Comparison of ENCODE assay signal across 22 cellular contexts in genomic region chr3:54033761-54034160, GRCh38.
"Had no signal": no experiment of that assay in that cellular context is flagged by ENCODE, and none has a peak within 500 bp of the region (broad histone marks: within the 10 kb centered on the region; RNA-seq: fewer than 3 reads in every experiment).

No MANE protein-coding gene starts in this region.

- H3K27me3 ChIP-seq: breast epithelium, colonic mucosa, esophagus muscularis mucosa, gastrocnemius medialis, neural progenitor cell, thyroid gland had no signal

- DNase-seq: activated B cell treated with CpG ODN at 0.5 μM for 24 hours; activated CD4-positive, alpha-beta T cell treated with anti-CD3 and anti-CD28 coated beads for 36 hours; activated CD4-positive, alpha-beta T cell treated with anti-CD3 and anti-CD28 coated beads, Interleukin-2, amount 50 U/mL, for 4 hours; activated CD8-positive, alpha-beta memory T cell treated with anti-CD3 and anti-CD28 coated beads for 24 hours; activated CD8-positive, alpha-beta memory T cell treated with anti-CD3 and anti-CD28 coated beads, Interleukin-2, amount 50 U/mL, for 4 hours; activated naive CD4-positive, alpha-beta T cell treated with Interleukin-2 at 50 U/mL for 16 hours; activated naive CD8-positive, alpha-beta T cell treated with anti-CD3 and anti-CD28 coated beads for 36 hours; activated T-cell treated with anti-CD3 and anti-CD28 coated beads, Interleukin-2, amount 50 U/mL, for 24 hours; colonic mucosa; gastrocnemius medialis; hippocampal formation; mesendoderm; naive B cell; stimulated activated CD4-positive, alpha-beta T cell treated with anti-CD3 and anti-CD28 coated beads, Interleukin-4, amount 100 ng/mL, for 24 hours; stimulated activated naive CD4-positive, alpha-beta T cell treated with Interleukin-2 at 50 U/mL for 16 hours; T-helper 9 cell; thyroid gland had no signal

- H3K4me1 ChIP-seq: breast epithelium, colonic mucosa, esophagus muscularis mucosa, gastrocnemius medialis, neural progenitor cell, prostate gland, thyroid gland had no signal

- H3K27ac Mint-ChIP-seq: activated B cell treated with CpG ODN at 0.5 μM for 24 hours; activated CD4-positive, alpha-beta T cell treated with anti-CD3 and anti-CD28 coated beads for 36 hours; activated naive CD8-positive, alpha-beta T cell treated with anti-CD3 and anti-CD28 coated beads for 36 hours; activated T-cell treated with anti-CD3 and anti-CD28 coated beads, Interleukin-2, amount 50 U/mL, for 24 hours; activated T-helper 2 cell treated with anti-CD3 and anti-CD28 coated beads, Interferon-gamma antibody, Interleukin-2, Interleukin-4, amounts not matched to agents 10 μg/mL and 5 μg/mL and 100 μg/mL, durations not matched to agents 14 hours and 24 hours and 36 hours; naive B cell; neural progenitor cell had no signal

- H3K4me3 Mint-ChIP-seq: activated B cell treated with CpG ODN at 0.5 μM for 24 hours; activated CD4-positive, alpha-beta T cell treated with anti-CD3 and anti-CD28 coated beads for 36 hours; activated naive CD8-positive, alpha-beta T cell treated with anti-CD3 and anti-CD28 coated beads for 36 hours; activated T-cell treated with anti-CD3 and anti-CD28 coated beads, Interleukin-2, amount 50 U/mL, for 24 hours; naive B cell; neural progenitor cell had no signal

- H3K9me3 ChIP-seq: breast epithelium, colonic mucosa, esophagus muscularis mucosa, gastrocnemius medialis, prostate gland, thyroid gland had no signal

- H3K4me1 Mint-ChIP-seq: activated B cell treated with CpG ODN at 0.5 μM for 24 hours; activated CD4-positive, alpha-beta T cell treated with anti-CD3 and anti-CD28 coated beads for 36 hours; activated naive CD8-positive, alpha-beta T cell treated with anti-CD3 and anti-CD28 coated beads for 36 hours; naive B cell had no signal

- H3K4me3 ChIP-seq: breast epithelium, colonic mucosa, esophagus muscularis mucosa, gastrocnemius medialis, neural progenitor cell, prostate gland, thyroid gland had no signal

- H3K9me3 Mint-ChIP-seq: activated B cell treated with CpG ODN at 0.5 μM for 24 hours; activated naive CD8-positive, alpha-beta T cell treated with anti-CD3 and anti-CD28 coated beads for 36 hours; activated T-cell treated with anti-CD3 and anti-CD28 coated beads, Interleukin-2, amount 50 U/mL, for 24 hours; activated T-helper 2 cell treated with anti-CD3 and anti-CD28 coated beads, Interferon-gamma antibody, Interleukin-2, Interleukin-4, amounts not matched to agents 10 μg/mL and 5 μg/mL and 100 μg/mL, durations not matched to agents 14 hours and 24 hours and 36 hours had no signal

- H3K36me3 Mint-ChIP-seq: activated naive CD8-positive, alpha-beta T cell treated with anti-CD3 and anti-CD28 coated beads for 36 hours; naive B cell; neural progenitor cell had no signal

- ATAC-seq: activated CD4-positive, alpha-beta T cell treated with anti-CD3 and anti-CD28 coated beads for 36 hours; gastrocnemius medialis had no signal

- H3K27ac ChIP-seq: breast epithelium, colonic mucosa, esophagus muscularis mucosa, gastrocnemius medialis, neural progenitor cell, prostate gland, thyroid gland had no signal
